Comparison of ENCODE assay signal across 17 cellular contexts in the genomic region with DNA sequence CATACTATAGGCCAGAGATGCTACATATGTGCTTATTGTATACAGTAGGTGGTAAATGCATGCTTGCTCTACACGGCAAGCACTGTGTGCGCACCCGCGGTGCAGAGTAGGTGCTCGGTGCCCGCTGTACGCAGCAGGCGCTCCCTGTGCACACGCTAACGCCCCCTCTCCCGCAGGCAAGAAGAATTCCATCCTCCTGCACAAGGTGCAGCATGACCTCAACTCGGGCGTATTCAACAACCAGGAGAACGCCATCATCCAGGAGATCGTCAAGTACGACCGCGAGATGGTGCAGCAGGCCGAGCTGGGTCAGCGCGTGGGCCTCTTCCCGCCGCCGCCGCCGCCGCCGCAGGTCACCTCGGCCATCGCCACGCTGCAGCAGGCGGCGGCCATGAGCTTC. TPM values are rescaled to one million over a fixed set of nuclear protein-coding genes. Genes with fewer than 3 reads are reported as not detected.
DNase-seq lines count a peak whose midpoint lies in the region; ATAC-seq and TF ChIP-seq lines count a peak whose summit lies in the region.
"Had no signal": no experiment of that assay in that cellular context is flagged by ENCODE, and none has a peak within 500 bp of the region (broad histone marks: within the 10 kb centered on the region; RNA-seq: fewer than 3 reads in every experiment).

No MANE protein-coding gene starts in this region.

- H3K27me3 Mint-ChIP-seq in central memory CD8-positive, alpha-beta T cell: no peaks in the 10 kb centered on the region
- H3K27me3 Mint-ChIP-seq in chondrocyte (ENCODE audit: low read depth): no peaks in the 10 kb centered on the region
- H3K27me3 Mint-ChIP-seq: activated CD8-positive, alpha-beta T cell treated with anti-CD3 and anti-CD28 coated beads for 36 hours had no signal

- intact Hi-C loops in left ventricle myocardium superior (cut with micrococcal nuclease): no loop called here
- intact Hi-C loops in cardiac septum (cut with DNase I): no loop called here
- intact Hi-C loops in ovary (cut with DNase I): no loop called here

- no peak overlapping the region for H3K4me3 ChIP-seq in ovary
- H3K4me3 ChIP-seq: hepatocyte, SJSA1, smooth muscle cell, stomach had no signal

- DNase-seq in left ventricle myocardium superior (no peak), cardiac septum (ENCODE audit: low spot score) (no peak), left lobe of liver (ENCODE audit: low spot score) (no peak), superior temporal gyrus (ENCODE audit: extremely low spot score) (peak; percentile 8), ovary (no peak), chondrocyte (ENCODE audit: low spot score) (no peak), germinal center (ENCODE audit: low spot score) (no peak)
- DNase-seq in central memory CD8-positive, alpha-beta T cell (ENCODE audit: low spot score in 2 of 2): no peak
- DNase-seq: activated CD8-positive, alpha-beta T cell treated with anti-CD3 and anti-CD28 coated beads for 36 hours; activated gamma-delta T cell; stomach had no signal

- peaks cover 24% of the 10 kb centered on the region for H3K36me3 Mint-ChIP-seq in central memory CD8-positive, alpha-beta T cell (ENCODE audit: insufficient read depth)
- peaks cover 18% of the 10 kb centered on the region for H3K36me3 Mint-ChIP-seq in chondrocyte (ENCODE audit: low read depth)

- H3K9me3 ChIP-seq in ovary: no peaks in the 10 kb centered on the region
- H3K9me3 ChIP-seq: SJSA1, stomach had no signal

- H3K4me1 ChIP-seq in ovary (ENCODE audit: insufficient read depth): peaks cover 5% of the 10 kb centered on the region

- TF ChIP-seq EP300 in ovary (IDR thresholded peaks at IDR 0.05): no peak

- H3K27ac Mint-ChIP-seq in central memory CD8-positive, alpha-beta T cell (ENCODE audit: low read depth): no peak overlapping the region
- no peak overlapping the region for H3K27ac Mint-ChIP-seq in chondrocyte (ENCODE audit: unreplicated experiment)
- H3K27ac Mint-ChIP-seq: activated CD8-positive, alpha-beta T cell treated with anti-CD3 and anti-CD28 coated beads for 36 hours had no signal

- peak overlapping the region; percentile 34 for H3K4me3 Mint-ChIP-seq in central memory CD8-positive, alpha-beta T cell
- H3K4me3 Mint-ChIP-seq in chondrocyte (ENCODE audit: unreplicated experiment): no peak overlapping the region
- H3K4me3 Mint-ChIP-seq: activated CD8-positive, alpha-beta T cell treated with anti-CD3 and anti-CD28 coated beads for 36 hours; neural crest cell had no signal

- no peak overlapping the region for H3K27ac ChIP-seq in ovary
- H3K27ac ChIP-seq: hepatocyte, SJSA1, stomach had no signal

- H3K9me3 Mint-ChIP-seq in central memory CD8-positive, alpha-beta T cell: no peaks in the 10 kb centered on the region
- H3K9me3 Mint-ChIP-seq in chondrocyte (ENCODE audit: low read depth): no peaks in the 10 kb centered on the region
- H3K9me3 Mint-ChIP-seq: activated CD8-positive, alpha-beta T cell treated with anti-CD3 and anti-CD28 coated beads for 36 hours; neural crest cell had no signal

- H3K36me3 ChIP-seq in ovary: no peaks in the 10 kb centered on the region

- TF ChIP-seq CTCF in ovary (IDR thresholded peaks at IDR 0.05): no peak
- no peak for TF ChIP-seq CTCF in chondrocyte (IDR thresholded peaks at IDR 0.05)

- no peak for TF ChIP-seq POLR2A in ovary (IDR thresholded peaks at IDR 0.05)

- peaks cover 11% of the 10 kb centered on the region for H3K4me1 Mint-ChIP-seq in central memory CD8-positive, alpha-beta T cell
- H3K4me1 Mint-ChIP-seq in chondrocyte (ENCODE audit: low read depth): peaks cover 13% of the 10 kb centered on the region

- ATAC-seq in left ventricle myocardium superior: peak; percentile 20
- ATAC-seq in central memory CD8-positive, alpha-beta T cell (replicated peaks; ENCODE audit: extremely low read depth, poor library complexity, severe bottlenecking): no peak
- peak; percentile 53 for ATAC-seq in left lobe of liver
- ATAC-seq: activated CD8-positive, alpha-beta T cell treated with anti-CD3 and anti-CD28 coated beads for 36 hours had no signal

- H3K27me3 ChIP-seq in ovary: no peaks in the 10 kb centered on the region
- H3K27me3 ChIP-seq: hepatocyte, SJSA1 had no signal

- 21 to 30% (median 23%) methylated on average over 27 to 33 of the region's 33 CpGs for WGBS in ovary, 3 donors

RNA-seq across cellular contexts. Expression of a gene that starts 17.7 kb away (rescaled TPM):
- total RNA-seq in left ventricle myocardium superior: 55.5 TPM
- total RNA-seq in cardiac septum: 37.3 TPM
- total RNA-seq in left lobe of liver: 51.8 TPM
- 10 to 100 TPM; 19.9 to 52.3 (median 43.9) TPM for total RNA-seq in ovary
- polyA plus RNA-seq in ovary: 10 to 100 TPM; 13.5 to 39.6 TPM
- 27.3 to 35.8 TPM (median 35.5 TPM) in 3 replicates for total RNA-seq in chondrocyte

RNA-seq across cellular contexts. Expression of a gene that starts 24.1 kb away (rescaled TPM):
- total RNA-seq in left ventricle myocardium superior (not detected), cardiac septum (not detected), left lobe of liver (0.30 TPM), ovary (1 to 10 TPM in 6 of 7 donors, under 1 TPM in 1; 0.23 to 4.4 (median 2.2) TPM), chondrocyte (not detected in 3 replicates)
- 1 to 10 TPM in 1 of 2 donors, not detected in 1; 4.2 TPM for polyA plus RNA-seq in ovary
- total RNA-seq: H7, hepatocyte, smooth muscle cell had no signal
- polyA plus RNA-seq: liver had no signal

RNA-seq across cellular contexts. Expression of a gene that starts 25.9 kb away (rescaled TPM):
- 14.3 TPM for total RNA-seq in left ventricle myocardium superior
- 12.0 TPM for total RNA-seq in cardiac septum
- 0.30 TPM for total RNA-seq in left lobe of liver
- under 1 TPM in 3 of 7 donors, not detected in 4; 0.07 to 0.23 (median 0.10) TPM for total RNA-seq in ovary
- polyA plus RNA-seq in ovary: under 1 TPM in 1 of 2 donors, not detected in 1; 0.13 TPM
- total RNA-seq in chondrocyte: 6.2 to 6.8 TPM (median 6.7 TPM) in 3 replicates

RNA-seq across cellular contexts. Expression of a gene that starts 43.2 kb away (rescaled TPM):
- 1,923 TPM for total RNA-seq in left ventricle myocardium superior
- 1,183 TPM for total RNA-seq in cardiac septum
- 98.2 TPM for total RNA-seq in left lobe of liver
- 100 to 1,000 TPM; 225 to 484 (median 324) TPM for total RNA-seq in ovary
- 100 to 1,000 TPM; 111 to 290 TPM for polyA plus RNA-seq in ovary
- total RNA-seq in chondrocyte: 440 to 503 TPM (median 452 TPM) in 3 replicates

RNA-seq across cellular contexts. Expression of a gene that starts 47.4 kb away (rescaled TPM):
- total RNA-seq in left ventricle myocardium superior: 24.4 TPM
- total RNA-seq in cardiac septum: 31.4 TPM
- total RNA-seq in left lobe of liver: 22.2 TPM
- total RNA-seq in ovary: 10 to 100 TPM; 26.6 to 52.2 (median 34.5) TPM
- 10 to 100 TPM in 1 of 2 donors, 1 to 10 TPM in 1; 1.5 to 29.4 TPM for polyA plus RNA-seq in ovary
- total RNA-seq in chondrocyte: 29.3 to 36.3 TPM (median 29.5 TPM) in 3 replicates
